Comparison of ENCODE assay signal across 9 cellular contexts in the genomic region with DNA sequence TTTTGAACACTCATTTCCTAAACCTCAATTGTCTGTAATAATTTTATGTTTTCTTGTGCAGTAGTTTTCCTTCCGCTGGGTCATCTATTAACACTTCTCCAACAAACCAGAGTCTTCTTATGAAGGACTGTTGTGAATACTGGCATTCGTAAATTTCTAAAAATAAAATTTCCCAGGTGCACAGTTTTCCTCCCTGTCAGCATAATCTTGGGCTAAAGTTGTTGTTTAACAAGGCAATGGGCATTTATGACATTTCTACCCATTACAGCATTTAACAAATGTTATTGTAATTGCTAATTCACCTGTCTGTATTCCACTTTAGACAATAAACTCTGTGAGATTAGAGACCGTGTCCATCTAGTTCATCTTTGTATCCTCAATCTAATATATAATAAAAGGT. TPM values are rescaled to one million over a fixed set of nuclear protein-coding genes. Genes with fewer than 3 reads are reported as not detected.
DNase-seq lines count a peak whose midpoint lies in the region; ATAC-seq and TF ChIP-seq lines count a peak whose summit lies in the region.
"Had no signal": no experiment of that assay in that cellular context is flagged by ENCODE, and none has a peak within 500 bp of the region (broad histone marks: within the 10 kb centered on the region; RNA-seq: fewer than 3 reads in every experiment).

No MANE protein-coding gene starts in this region.

- H3K4me1 Mint-ChIP-seq in T-helper 1 cell treated with Interleukin-12 subunit alpha and Interleukin-12 subunit beta and Interleukin-4 antibody, amounts not matched to agents 30 μg/mL and 1 μg/mL, for 36 hours (ENCODE audit: low read depth), result peaks cover 44% of the 10 kb centered on the region
- H3K4me1 Mint-ChIP-seq in activated CD8-positive, alpha-beta T cell treated with anti-CD3 and anti-CD28 coated beads for 36 hours (ENCODE audit: low read depth), result peaks cover 41% of the 10 kb centered on the region

- H3K27me3 Mint-ChIP-seq in T-helper 1 cell treated with Interleukin-12 subunit alpha and Interleukin-12 subunit beta and Interleukin-4 antibody, amounts not matched to agents 30 μg/mL and 1 μg/mL, for 36 hours (ENCODE audit: low read depth), result peaks cover 17% of the 10 kb centered on the region
- peaks cover 2% of the 10 kb centered on the region for H3K27me3 Mint-ChIP-seq in activated CD8-positive, alpha-beta T cell treated with anti-CD3 and anti-CD28 coated beads for 36 hours

- H3K9me3 ChIP-seq in iPS-18c (ENCODE audit: control insufficient read depth, insufficient read depth, low read length), result no peaks in the 10 kb centered on the region
- H3K9me3 ChIP-seq in stomach smooth muscle (ENCODE audit: control insufficient read depth in 2 of 2, low read length in 2 of 2), result no peaks in the 10 kb centered on the region

- POLR2A ChIA-PET in activated CD8-positive, alpha-beta T cell treated with anti-CD3 and anti-CD28 coated beads for 36 hours (lab: Charles Lee), result no interaction called here

- H3K4me3 ChIP-seq in iPS-18c (ENCODE audit: insufficient read depth, low read depth, low read length) (peak overlapping the region; percentile 78), stomach smooth muscle (ENCODE audit: low read length in 2 of 2) (peak overlapping the region; percentile 87 to 99)

- H3K36me3 Mint-ChIP-seq in T-helper 1 cell treated with Interleukin-12 subunit alpha and Interleukin-12 subunit beta and Interleukin-4 antibody, amounts not matched to agents 30 μg/mL and 1 μg/mL, for 36 hours (ENCODE audit: low read depth), result peaks cover 8% of the 10 kb centered on the region
- H3K36me3 Mint-ChIP-seq in activated CD8-positive, alpha-beta T cell treated with anti-CD3 and anti-CD28 coated beads for 36 hours (ENCODE audit: low read depth), result peaks cover 14% of the 10 kb centered on the region

- H3K27ac Mint-ChIP-seq in T-helper 1 cell treated with Interleukin-12 subunit alpha and Interleukin-12 subunit beta and Interleukin-4 antibody, amounts not matched to agents 30 μg/mL and 1 μg/mL, for 36 hours, result peak overlapping the region; percentile 91
- H3K27ac Mint-ChIP-seq in activated CD8-positive, alpha-beta T cell treated with anti-CD3 and anti-CD28 coated beads for 36 hours, result peak overlapping the region; percentile 16

- no peaks in the 10 kb centered on the region for H3K36me3 ChIP-seq in stomach smooth muscle (ENCODE audit: control insufficient read depth in 2 of 2, insufficient read depth in 2 of 2, low read length in 2 of 2)

- H3K4me3 Mint-ChIP-seq in T-helper 1 cell treated with Interleukin-12 subunit alpha and Interleukin-12 subunit beta and Interleukin-4 antibody, amounts not matched to agents 30 μg/mL and 1 μg/mL, for 36 hours, result peak overlapping the region; percentile 95
- peak overlapping the region; percentile 96 for H3K4me3 Mint-ChIP-seq in activated CD8-positive, alpha-beta T cell treated with anti-CD3 and anti-CD28 coated beads for 36 hours

- CTCF ChIA-PET in activated CD8-positive, alpha-beta T cell treated with anti-CD3 and anti-CD28 coated beads for 36 hours (lab: Charles Lee), result interaction anchor here (1.0 kb wide), 1 partner anchor 348 kb away, joined by 3 read pairs; no protein-coding TSS in a partner anchor

- peaks cover 0 to 4% of the 10 kb centered on the region in 2 donors for H3K27me3 ChIP-seq in stomach smooth muscle (ENCODE audit: control insufficient read depth in 1 of 2, insufficient read depth in 2 of 2, low read length in 2 of 2)

- no peak for ATAC-seq in activated CD8-positive, alpha-beta T cell treated with anti-CD3 and anti-CD28 coated beads for 36 hours
- ATAC-seq in HG02938 (IDR thresholded peaks at IDR 0.05; ENCODE audit: unreplicated experiment), result no peak

- intact Hi-C loops in activated CD8-positive, alpha-beta T cell treated with anti-CD3 and anti-CD28 coated beads for 36 hours (cut with micrococcal nuclease), result loop anchor here (10.0 kb wide), 1 partner anchor 350 kb away; no protein-coding TSS in a partner anchor

- DNase-seq in T-helper 1 cell (no peak), SW 1271 (lab: John Stamatoyannopoulos, UW) (no peak), Ammon's horn (ENCODE audit: low spot score) (no peak)
- DNase-seq in activated CD8-positive, alpha-beta T cell treated with anti-CD3 and anti-CD28 coated beads for 36 hours, result no peak
- DNase-seq: NCI-H748 treated with DMSO at 0.1 percent for 48 hours had no signal

- no peak overlapping the region for H3K27ac ChIP-seq in stomach smooth muscle (ENCODE audit: low read length)

- peaks cover 11% of the 10 kb centered on the region for H3K4me1 ChIP-seq in stomach smooth muscle (ENCODE audit: control insufficient read depth, insufficient read depth, low read length)

- peak overlapping the region in 1 of 2 donors; percentile 75 for H3K9ac ChIP-seq in stomach smooth muscle (ENCODE audit: low read length in 2 of 2)

- no peaks in the 10 kb centered on the region for H3K9me3 Mint-ChIP-seq in T-helper 1 cell treated with Interleukin-12 subunit alpha and Interleukin-12 subunit beta and Interleukin-4 antibody, amounts not matched to agents 30 μg/mL and 1 μg/mL, for 36 hours
- H3K9me3 Mint-ChIP-seq in activated CD8-positive, alpha-beta T cell treated with anti-CD3 and anti-CD28 coated beads for 36 hours, result no peaks in the 10 kb centered on the region

- TF ChIP-seq CTCF in activated CD8-positive, alpha-beta T cell treated with anti-CD3 and anti-CD28 coated beads for 36 hours (IDR thresholded peaks at IDR 0.05), result no peak

RNA-seq across cellular contexts. Expression of gene SCFD2, which starts 1.2 kb away (rescaled TPM):
- total RNA-seq in activated CD8-positive, alpha-beta T cell treated with anti-CD3 and anti-CD28 coated beads for 36 hours, result 10 to 100 TPM; 21.4 to 22.1 TPM

RNA-seq across cellular contexts. Expression of gene FIP1L1, which starts 12.8 kb away (rescaled TPM):
- total RNA-seq in activated CD8-positive, alpha-beta T cell treated with anti-CD3 and anti-CD28 coated beads for 36 hours, result 10 to 100 TPM; 67.3 to 67.6 TPM
